In the genomic region with DNA sequence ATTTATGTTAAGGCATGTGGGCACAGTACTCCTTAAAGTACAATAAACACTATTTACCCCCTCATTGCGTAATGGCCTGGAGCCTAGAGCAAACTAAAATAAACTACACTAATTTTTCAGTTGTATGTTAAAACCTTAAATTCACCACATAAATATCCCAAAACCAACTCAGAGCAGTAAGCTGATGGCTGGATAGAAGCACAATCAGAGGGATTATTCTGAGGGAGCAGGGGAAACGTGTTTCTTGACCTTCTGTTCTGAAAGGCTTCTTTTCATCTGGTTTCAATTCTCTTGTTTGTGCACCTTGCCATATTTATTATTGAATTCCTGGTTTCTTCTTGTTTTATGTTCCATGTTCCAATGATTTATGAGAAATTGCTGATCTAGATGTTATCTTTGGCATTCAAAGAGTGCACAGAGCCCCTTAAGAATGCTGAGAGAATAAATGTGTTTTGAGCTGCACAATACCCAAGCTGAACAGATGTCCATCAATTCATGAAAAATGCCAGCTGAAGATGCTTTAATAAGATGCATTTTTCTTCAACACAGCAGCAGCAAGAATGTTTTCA, we compare ENCODE assay signal across 1 cellular context.
TF ChIP-seq lines count a peak whose summit lies in the region.

No MANE protein-coding gene starts in this region.

TF ChIP-seq in SK-N-SH, 30 proteins besides CTCF, POLR2A, EP300 and RAD21 (continued from another document):
- TF ChIP-seq, protein P1, sequence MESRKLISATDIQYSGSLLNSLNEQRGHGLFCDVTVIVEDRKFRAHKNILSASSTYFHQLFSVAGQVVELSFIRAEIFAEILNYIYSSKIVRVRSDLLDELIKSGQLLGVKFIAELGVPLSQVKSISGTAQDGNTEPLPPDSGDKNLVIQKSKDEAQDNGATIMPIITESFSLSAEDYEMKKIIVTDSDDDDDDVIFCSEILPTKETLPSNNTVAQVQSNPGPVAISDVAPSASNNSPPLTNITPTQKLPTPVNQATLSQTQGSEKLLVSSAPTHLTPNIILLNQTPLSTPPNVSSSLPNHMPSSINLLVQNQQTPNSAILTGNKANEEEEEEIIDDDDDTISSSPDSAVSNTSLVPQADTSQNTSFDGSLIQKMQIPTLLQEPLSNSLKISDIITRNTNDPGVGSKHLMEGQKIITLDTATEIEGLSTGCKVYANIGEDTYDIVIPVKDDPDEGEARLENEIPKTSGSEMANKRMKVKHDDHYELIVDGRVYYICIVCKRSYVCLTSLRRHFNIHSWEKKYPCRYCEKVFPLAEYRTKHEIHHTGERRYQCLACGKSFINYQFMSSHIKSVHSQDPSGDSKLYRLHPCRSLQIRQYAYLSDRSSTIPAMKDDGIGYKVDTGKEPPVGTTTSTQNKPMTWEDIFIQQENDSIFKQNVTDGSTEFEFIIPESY (IDR thresholded peaks at IDR 0.05; ENCODE audit: borderline replicate concordance, low read depth), result no peak
- TF ChIP-seq, protein P2, sequence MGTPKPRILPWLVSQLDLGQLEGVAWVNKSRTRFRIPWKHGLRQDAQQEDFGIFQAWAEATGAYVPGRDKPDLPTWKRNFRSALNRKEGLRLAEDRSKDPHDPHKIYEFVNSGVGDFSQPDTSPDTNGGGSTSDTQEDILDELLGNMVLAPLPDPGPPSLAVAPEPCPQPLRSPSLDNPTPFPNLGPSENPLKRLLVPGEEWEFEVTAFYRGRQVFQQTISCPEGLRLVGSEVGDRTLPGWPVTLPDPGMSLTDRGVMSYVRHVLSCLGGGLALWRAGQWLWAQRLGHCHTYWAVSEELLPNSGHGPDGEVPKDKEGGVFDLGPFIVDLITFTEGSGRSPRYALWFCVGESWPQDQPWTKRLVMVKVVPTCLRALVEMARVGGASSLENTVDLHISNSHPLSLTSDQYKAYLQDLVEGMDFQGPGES (IDR thresholded peaks at IDR 0.05; ENCODE audit: low read depth, low read length), result no peak
- TF ChIP-seq JUND (IDR thresholded peaks at IDR 0.05), result peak; percentile 23; the same call in 1 of the 2 replicates
- TF ChIP-seq MAX (IDR thresholded peaks at IDR 0.05; ENCODE audit: low read depth), result no peak
- 0 out of 2 replicates have a peak, but pooled peaks have one; percentile 14 for TF ChIP-seq FOXM1 (IDR thresholded peaks at IDR 0.05; ENCODE audit: low read depth)
- peak; percentile 88 for TF ChIP-seq TCF12 (IDR thresholded peaks at IDR 0.05)
- no peak for TF ChIP-seq TAF1 (IDR thresholded peaks at IDR 0.05; ENCODE audit: borderline replicate concordance, low read depth, low read length)
- TF ChIP-seq, protein P3, sequence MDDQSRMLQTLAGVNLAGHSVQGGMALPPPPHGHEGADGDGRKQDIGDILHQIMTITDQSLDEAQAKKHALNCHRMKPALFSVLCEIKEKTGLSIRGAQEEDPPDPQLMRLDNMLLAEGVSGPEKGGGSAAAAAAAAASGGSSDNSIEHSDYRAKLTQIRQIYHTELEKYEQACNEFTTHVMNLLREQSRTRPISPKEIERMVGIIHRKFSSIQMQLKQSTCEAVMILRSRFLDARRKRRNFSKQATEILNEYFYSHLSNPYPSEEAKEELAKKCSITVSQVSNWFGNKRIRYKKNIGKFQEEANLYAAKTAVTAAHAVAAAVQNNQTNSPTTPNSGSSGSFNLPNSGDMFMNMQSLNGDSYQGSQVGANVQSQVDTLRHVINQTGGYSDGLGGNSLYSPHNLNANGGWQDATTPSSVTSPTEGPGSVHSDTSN (IDR thresholded peaks at IDR 0.05), result peak; percentile 80
- TF ChIP-seq ELF1 (IDR thresholded peaks at IDR 0.05), result no peak
- no peak for TF ChIP-seq RCOR1 (IDR thresholded peaks at IDR 0.05; ENCODE audit: low read length)
- no peak for TF ChIP-seq RFX5 (IDR thresholded peaks at IDR 0.05; ENCODE audit: low read length)
- TF ChIP-seq NFIC (IDR thresholded peaks at IDR 0.05; ENCODE audit: borderline replicate concordance), result peak; percentile 36; the same call in 1 of the 2 replicates
- TF ChIP-seq, protein P4, sequence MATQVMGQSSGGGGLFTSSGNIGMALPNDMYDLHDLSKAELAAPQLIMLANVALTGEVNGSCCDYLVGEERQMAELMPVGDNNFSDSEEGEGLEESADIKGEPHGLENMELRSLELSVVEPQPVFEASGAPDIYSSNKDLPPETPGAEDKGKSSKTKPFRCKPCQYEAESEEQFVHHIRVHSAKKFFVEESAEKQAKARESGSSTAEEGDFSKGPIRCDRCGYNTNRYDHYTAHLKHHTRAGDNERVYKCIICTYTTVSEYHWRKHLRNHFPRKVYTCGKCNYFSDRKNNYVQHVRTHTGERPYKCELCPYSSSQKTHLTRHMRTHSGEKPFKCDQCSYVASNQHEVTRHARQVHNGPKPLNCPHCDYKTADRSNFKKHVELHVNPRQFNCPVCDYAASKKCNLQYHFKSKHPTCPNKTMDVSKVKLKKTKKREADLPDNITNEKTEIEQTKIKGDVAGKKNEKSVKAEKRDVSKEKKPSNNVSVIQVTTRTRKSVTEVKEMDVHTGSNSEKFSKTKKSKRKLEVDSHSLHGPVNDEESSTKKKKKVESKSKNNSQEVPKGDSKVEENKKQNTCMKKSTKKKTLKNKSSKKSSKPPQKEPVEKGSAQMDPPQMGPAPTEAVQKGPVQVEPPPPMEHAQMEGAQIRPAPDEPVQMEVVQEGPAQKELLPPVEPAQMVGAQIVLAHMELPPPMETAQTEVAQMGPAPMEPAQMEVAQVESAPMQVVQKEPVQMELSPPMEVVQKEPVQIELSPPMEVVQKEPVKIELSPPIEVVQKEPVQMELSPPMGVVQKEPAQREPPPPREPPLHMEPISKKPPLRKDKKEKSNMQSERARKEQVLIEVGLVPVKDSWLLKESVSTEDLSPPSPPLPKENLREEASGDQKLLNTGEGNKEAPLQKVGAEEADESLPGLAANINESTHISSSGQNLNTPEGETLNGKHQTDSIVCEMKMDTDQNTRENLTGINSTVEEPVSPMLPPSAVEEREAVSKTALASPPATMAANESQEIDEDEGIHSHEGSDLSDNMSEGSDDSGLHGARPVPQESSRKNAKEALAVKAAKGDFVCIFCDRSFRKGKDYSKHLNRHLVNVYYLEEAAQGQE (IDR thresholded peaks at IDR 0.05; ENCODE audit: low read depth, low read length), result no peak
- no peak for TF ChIP-seq EZH2phosphoT487 (IDR thresholded peaks at IDR 0.05; ENCODE audit: borderline replicate concordance, low read depth)
- TF ChIP-seq, protein P5, sequence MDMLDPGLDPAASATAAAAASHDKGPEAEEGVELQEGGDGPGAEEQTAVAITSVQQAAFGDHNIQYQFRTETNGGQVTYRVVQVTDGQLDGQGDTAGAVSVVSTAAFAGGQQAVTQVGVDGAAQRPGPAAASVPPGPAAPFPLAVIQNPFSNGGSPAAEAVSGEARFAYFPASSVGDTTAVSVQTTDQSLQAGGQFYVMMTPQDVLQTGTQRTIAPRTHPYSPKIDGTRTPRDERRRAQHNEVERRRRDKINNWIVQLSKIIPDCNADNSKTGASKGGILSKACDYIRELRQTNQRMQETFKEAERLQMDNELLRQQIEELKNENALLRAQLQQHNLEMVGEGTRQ (IDR thresholded peaks at IDR 0.05; ENCODE audit: borderline replicate concordance, low read depth, low read length), result no peak
- TF ChIP-seq GABPA (IDR thresholded peaks at IDR 0.05; ENCODE audit: low read depth), result no peak
- TF ChIP-seq RXRA (IDR thresholded peaks at IDR 0.05; ENCODE audit: borderline replicate concordance, low read depth), result no peak
- TF ChIP-seq NRF1 (IDR thresholded peaks at IDR 0.05; ENCODE audit: low read depth, low read length), result no peak
- TF ChIP-seq CHD2 (IDR thresholded peaks at IDR 0.05; ENCODE audit: low read length, partially characterized antibody), result no peak
- no peak for TF ChIP-seq YY1 (IDR thresholded peaks at IDR 0.05; ENCODE audit: low read depth)
- peak; percentile 24; the same call in 1 of the 2 replicates for TF ChIP-seq GATA2 (CRISPR knock-in tag; IDR thresholded peaks at IDR 0.05)
- TF ChIP-seq, protein P6, sequence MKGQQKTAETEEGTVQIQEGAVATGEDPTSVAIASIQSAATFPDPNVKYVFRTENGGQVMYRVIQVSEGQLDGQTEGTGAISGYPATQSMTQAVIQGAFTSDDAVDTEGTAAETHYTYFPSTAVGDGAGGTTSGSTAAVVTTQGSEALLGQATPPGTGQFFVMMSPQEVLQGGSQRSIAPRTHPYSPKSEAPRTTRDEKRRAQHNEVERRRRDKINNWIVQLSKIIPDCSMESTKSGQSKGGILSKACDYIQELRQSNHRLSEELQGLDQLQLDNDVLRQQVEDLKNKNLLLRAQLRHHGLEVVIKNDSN (IDR thresholded peaks at IDR 0.05; ENCODE audit: borderline replicate concordance, low read depth), result no peak
- TF ChIP-seq MEF2A (IDR thresholded peaks at IDR 0.05; ENCODE audit: borderline replicate concordance, low read depth), result no peak
- no peak for TF ChIP-seq MXI1 (IDR thresholded peaks at IDR 0.05; ENCODE audit: low read depth, low read length)
- no peak for TF ChIP-seq FOSL2 (IDR thresholded peaks at IDR 0.05; ENCODE audit: borderline replicate concordance, low read depth)
- no peak for TF ChIP-seq SIN3A (IDR thresholded peaks at IDR 0.05; ENCODE audit: borderline replicate concordance, low read depth, low read length)
